ENCODE assay signal across 1 cellular context in the genomic region with DNA sequence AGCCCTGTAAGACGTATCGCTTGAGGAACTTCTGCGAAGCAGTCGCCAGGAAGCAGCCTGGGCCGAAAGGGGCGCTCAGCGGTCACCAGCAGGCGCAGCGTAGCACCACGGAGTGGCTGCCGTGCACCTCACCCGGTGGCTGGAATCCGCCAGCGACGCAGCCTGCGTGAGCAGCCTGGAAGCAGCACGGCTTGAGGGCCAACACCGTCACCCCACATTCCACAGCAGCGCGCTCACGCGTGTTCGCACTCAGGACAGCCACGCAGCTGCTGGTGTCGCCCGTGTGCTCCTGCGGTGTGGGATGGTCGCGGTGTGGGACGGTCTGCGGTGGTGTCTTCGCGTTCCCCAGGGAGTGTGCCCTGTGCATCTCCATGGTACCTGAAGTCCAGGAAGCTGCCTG.
TF ChIP-seq lines count a peak whose summit lies in the region.

No MANE protein-coding gene starts in this region.

TF ChIP-seq in K562, 482 proteins besides CTCF, POLR2A, EP300 and RAD21:
- TF ChIP-seq RBM22 (IDR thresholded peaks at IDR 0.05; ENCODE audit: low read depth, low read length, poor library complexity, severe bottlenecking) (peak; percentile 73), ZNF384 (IDR thresholded peaks at IDR 0.05; ENCODE audit: low read depth, low read length) (no peak), TEAD1 (CRISPR knock-in tag; IDR thresholded peaks at IDR 0.05) (peak in 1 of 2 experiments; percentile 23; a peak in 1 of 4 replicates), SOX6 (IDR thresholded peaks at IDR 0.05) (no peak), RBFOX2 (IDR thresholded peaks at IDR 0.05; ENCODE audit: low read depth, low read length) (peak; percentile 66), POLR2G (IDR thresholded peaks at IDR 0.05; ENCODE audit: low read depth, low read length) (peak; percentile 79), LEF1 (IDR thresholded peaks at IDR 0.05) (no peak), SAFB (IDR thresholded peaks at IDR 0.05; ENCODE audit: borderline replicate concordance, low read depth, low read length) (peak; percentile 42; the same call in 1 of the 2 replicates)
- TF ChIP-seq, protein P1, sequence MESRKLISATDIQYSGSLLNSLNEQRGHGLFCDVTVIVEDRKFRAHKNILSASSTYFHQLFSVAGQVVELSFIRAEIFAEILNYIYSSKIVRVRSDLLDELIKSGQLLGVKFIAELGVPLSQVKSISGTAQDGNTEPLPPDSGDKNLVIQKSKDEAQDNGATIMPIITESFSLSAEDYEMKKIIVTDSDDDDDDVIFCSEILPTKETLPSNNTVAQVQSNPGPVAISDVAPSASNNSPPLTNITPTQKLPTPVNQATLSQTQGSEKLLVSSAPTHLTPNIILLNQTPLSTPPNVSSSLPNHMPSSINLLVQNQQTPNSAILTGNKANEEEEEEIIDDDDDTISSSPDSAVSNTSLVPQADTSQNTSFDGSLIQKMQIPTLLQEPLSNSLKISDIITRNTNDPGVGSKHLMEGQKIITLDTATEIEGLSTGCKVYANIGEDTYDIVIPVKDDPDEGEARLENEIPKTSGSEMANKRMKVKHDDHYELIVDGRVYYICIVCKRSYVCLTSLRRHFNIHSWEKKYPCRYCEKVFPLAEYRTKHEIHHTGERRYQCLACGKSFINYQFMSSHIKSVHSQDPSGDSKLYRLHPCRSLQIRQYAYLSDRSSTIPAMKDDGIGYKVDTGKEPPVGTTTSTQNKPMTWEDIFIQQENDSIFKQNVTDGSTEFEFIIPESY (CRISPR knock-in tag; IDR thresholded peaks at IDR 0.05) = peak; percentile 96
